In genomic region chr10:23359692-23360380, GRCh38 we compare ENCODE assay signal across 24 cellular contexts. TPM values are rescaled to one million over a fixed set of nuclear protein-coding genes. Genes with fewer than 3 reads are reported as not detected.
"Had no signal": no experiment of that assay in that cellular context is flagged by ENCODE, and none has a peak within 500 bp of the region (broad histone marks: within the 10 kb centered on the region; RNA-seq: fewer than 3 reads in every experiment).

No MANE protein-coding gene starts in this region.

- H3K27ac ChIP-seq: parathyroid adenoma, tibial nerve, vagina had no signal

- H3K4me1 ChIP-seq: parathyroid adenoma, tibial nerve, vagina had no signal

- H3K9me3 Mint-ChIP-seq: activated CD4-positive, alpha-beta memory T cell treated with anti-CD3 and anti-CD28 coated beads for 36 hours; activated naive CD4-positive, alpha-beta T cell treated with anti-CD3 and anti-CD28 coated beads for 36 hours; activated naive CD8-positive, alpha-beta T cell treated with anti-CD3 and anti-CD28 coated beads, Interleukin-2, amount 50 U/mL, for 24 hours had no signal

- H3K36me3 ChIP-seq: tibial nerve, vagina had no signal

- H3K27me3 Mint-ChIP-seq: activated naive CD8-positive, alpha-beta T cell treated with anti-CD3 and anti-CD28 coated beads, Interleukin-2, amount 50 U/mL, for 24 hours had no signal

- H3K27me3 ChIP-seq: tibial nerve, vagina had no signal

- H3K36me3 Mint-ChIP-seq: activated CD4-positive, alpha-beta memory T cell treated with anti-CD3 and anti-CD28 coated beads for 36 hours had no signal

- H3K27ac Mint-ChIP-seq: activated CD4-positive, alpha-beta memory T cell treated with anti-CD3 and anti-CD28 coated beads for 36 hours; activated CD8-positive, alpha-beta memory T cell treated with anti-CD3 and anti-CD28 coated beads, Interleukin-2, amount 10 ng/mL, durations not matched to agents 7 days and 5 days; activated naive CD4-positive, alpha-beta T cell treated with anti-CD3 and anti-CD28 coated beads for 36 hours; activated naive CD8-positive, alpha-beta T cell treated with anti-CD3 and anti-CD28 coated beads, Interleukin-2, amount 50 U/mL, for 24 hours; activated T-helper 2 cell treated with anti-CD3 and anti-CD28 coated beads, Interferon-gamma antibody, Interleukin-2, Interleukin-4, amounts not matched to agents 10 μg/mL and 5 μg/mL and 100 μg/mL, durations not matched to agents 14 hours and 24 hours and 36 hours had no signal

- H3K4me3 ChIP-seq: skin epidermis, tibial nerve, vagina had no signal

- DNase-seq: activated CD4-positive, alpha-beta memory T cell treated with anti-CD3 and anti-CD28 coated beads for 36 hours; activated CD8-positive, alpha-beta memory T cell treated with anti-CD3 and anti-CD28 coated beads, Interleukin-2, amount 10 ng/mL, durations not matched to agents 7 days and 5 days; activated naive CD4-positive, alpha-beta T cell treated with anti-CD3 and anti-CD28 coated beads for 36 hours; activated naive CD8-positive, alpha-beta T cell treated with anti-CD3 and anti-CD28 coated beads, Interleukin-2, amount 50 U/mL, for 24 hours; activated T-cell treated with anti-CD3 and anti-CD28 coated beads, Interleukin-2, amount 50 U/mL, for 1 hour; aorta; hypothalamus; kidney glomerular epithelial cell; naive B cell; retina; stimulated activated CD4-positive, alpha-beta T cell treated with anti-CD3 and anti-CD28 coated beads, Interleukin-4, amount 100 ng/mL, for 4 hours; stimulated activated CD8-positive, alpha-beta memory T cell treated with anti-CD3 and anti-CD28 coated beads, Interleukin-4, amount 100 ng/mL, for 48 hours; stimulated activated naive CD4-positive, alpha-beta T cell treated with Interleukin-2 at 50 U/mL for 16 hours; substantia nigra; T-helper 9 cell had no signal

- ATAC-seq: activated CD4-positive, CD25-positive, alpha-beta regulatory T cell treated with anti-CD3 and anti-CD28 coated beads, Interleukin-2, amount 50 U/mL, for 24 hours; activated CD8-positive, alpha-beta memory T cell treated with anti-CD3 and anti-CD28 coated beads, Interleukin-2, amount 10 ng/mL, durations not matched to agents 7 days and 5 days; activated naive CD8-positive, alpha-beta T cell treated with anti-CD3 and anti-CD28 coated beads, Interleukin-2, amount 50 U/mL, for 24 hours had no signal

- H3K4me3 Mint-ChIP-seq: activated CD4-positive, alpha-beta memory T cell treated with anti-CD3 and anti-CD28 coated beads for 36 hours; activated CD8-positive, alpha-beta memory T cell treated with anti-CD3 and anti-CD28 coated beads, Interleukin-2, amount 10 ng/mL, durations not matched to agents 7 days and 5 days; activated naive CD4-positive, alpha-beta T cell treated with anti-CD3 and anti-CD28 coated beads for 36 hours; activated naive CD8-positive, alpha-beta T cell treated with anti-CD3 and anti-CD28 coated beads, Interleukin-2, amount 50 U/mL, for 24 hours had no signal

- H3K9me3 ChIP-seq: tibial nerve, vagina had no signal

RNA-seq across cellular contexts. Expression of gene C10orf67, which starts 15.2 kb away (rescaled TPM):
- total RNA-seq: activated T-helper 2 cell treated with anti-CD3 and anti-CD28 coated beads, Interferon-gamma antibody, Interleukin-2, Interleukin-4, amounts not matched to agents 10 μg/mL and 5 μg/mL and 100 μg/mL, durations not matched to agents 14 hours and 24 hours and 36 hours; aorta; dermis microvascular lymphatic vessel endothelial cell; glomerular endothelial cell; lung microvascular endothelial cell; vagina had no signal
